Comparison of ENCODE assay signal across 1 cellular context in the genomic region with DNA sequence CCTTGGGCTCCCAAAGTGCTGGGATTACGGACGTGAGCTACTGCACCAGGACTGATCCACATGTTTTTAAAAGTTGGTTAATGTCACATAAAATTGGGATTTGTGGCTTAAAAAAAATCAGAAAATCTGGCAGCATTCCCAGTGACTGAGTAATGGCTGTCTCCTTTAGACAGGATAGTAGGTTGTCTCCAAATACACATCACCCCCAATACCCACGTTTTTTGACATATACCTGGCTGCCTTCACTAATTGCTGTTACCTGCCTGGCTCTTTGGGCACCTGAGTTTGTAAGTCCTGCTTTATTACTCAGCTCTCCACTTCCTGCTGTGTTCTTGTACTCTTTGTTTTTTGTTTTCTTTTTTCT.
TF ChIP-seq lines count a peak whose summit lies in the region.

No MANE protein-coding gene starts in this region.

TF ChIP-seq in SK-N-SH, 30 proteins besides CTCF, POLR2A, EP300 and RAD21 (continued from another document):
- TF ChIP-seq SIN3A (IDR thresholded peaks at IDR 0.05; ENCODE audit: borderline replicate concordance, low read depth, low read length): no peak
